ENCODE assay signal across 13 cellular contexts in the genomic region with DNA sequence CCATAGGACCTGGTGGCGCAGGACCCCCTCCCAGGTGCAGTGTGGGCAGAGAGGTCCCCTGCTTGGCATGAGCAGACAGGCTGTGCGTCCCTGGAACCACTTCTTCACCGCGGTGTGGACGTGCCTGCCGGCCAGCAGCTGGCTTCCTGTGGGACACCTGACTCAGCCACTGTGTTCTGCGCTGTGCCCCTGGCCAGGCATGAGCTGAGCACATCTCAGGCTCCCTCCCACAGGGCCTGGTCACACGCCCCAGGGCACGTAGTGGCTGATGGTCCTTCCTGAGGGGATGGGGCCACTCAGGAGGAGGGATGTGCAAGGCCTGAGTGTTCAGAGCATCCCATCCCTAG. TPM values are rescaled to one million over a fixed set of nuclear protein-coding genes. Genes with fewer than 3 reads are reported as not detected.
DNase-seq lines count a peak whose midpoint lies in the region; ATAC-seq and TF ChIP-seq lines count a peak whose summit lies in the region.
"Had no signal": no experiment of that assay in that cellular context is flagged by ENCODE, and none has a peak within 500 bp of the region (broad histone marks: within the 10 kb centered on the region; RNA-seq: fewer than 3 reads in every experiment).

No MANE protein-coding gene starts in this region.

- no peaks in the 10 kb centered on the region for H4K20me1 ChIP-seq in GM23248 (ENCODE audit: insufficient read depth)

- H3K4me1 ChIP-seq in GM23248 (ENCODE audit: insufficient read depth) (peaks cover 45% of the 10 kb centered on the region), right cardiac atrium (ENCODE audit: control insufficient read depth, insufficient read depth, low read length) (peaks cover 39% of the 10 kb centered on the region)

- no peak overlapping the region for H3K4me3 ChIP-seq in GM23248
- H3K4me3 ChIP-seq in right cardiac atrium (ENCODE audit: low read length) = no peak overlapping the region
- no peak overlapping the region for H3K4me3 ChIP-seq in skin epidermis

- H3K27ac ChIP-seq in GM23248 = peak overlapping the region; percentile 86
- H3K27ac ChIP-seq in right cardiac atrium (ENCODE audit: low read length) = peak overlapping the region; percentile 89
- H3K27ac ChIP-seq in skin epidermis = peak overlapping the region in 18 of 21 experiments; percentile 2 to 89 (median 68)

- TF ChIP-seq CTCF in MCF 10A (IDR thresholded peaks at IDR 0.05; ENCODE audit: unreplicated experiment) = no peak

- peak; percentile 7 to 44 for ATAC-seq in right cardiac atrium
- no peak for ATAC-seq in T-cell (replicated peaks in 1 of 4)

- no peaks in the 10 kb centered on the region for H3K27me3 ChIP-seq in GM23248 (replicated peaks; ENCODE audit: insufficient read depth)
- H3K27me3 ChIP-seq in right cardiac atrium (ENCODE audit: control insufficient read depth, insufficient read depth) = no peaks in the 10 kb centered on the region

- H3K27ac Mint-ChIP-seq in MCF 10A (ENCODE audit: low read depth, unreplicated experiment) = peak overlapping the region; percentile 81
- H3K27ac Mint-ChIP-seq in T-cell = no peak overlapping the region
- H3K27ac Mint-ChIP-seq: CD4-positive, alpha-beta T cell had no signal

- H3K36me3 Mint-ChIP-seq in MCF 10A (ENCODE audit: insufficient read depth, unreplicated experiment) = peaks cover 6% of the 10 kb centered on the region
- H3K36me3 Mint-ChIP-seq in T-cell = no peaks in the 10 kb centered on the region
- H3K36me3 Mint-ChIP-seq: mesothelial cell of epicardium had no signal

- no peak for DNase-seq in GM23248
- DNase-seq in MCF 10A (ENCODE audit: unreplicated experiment) = peak; percentile 53
- DNase-seq in right cardiac atrium = peak; percentile 65 to 80 (median 75)
- DNase-seq in NCI-H446 treated with DMSO at 0.1 percent for 48 hours (lab: John Stamatoyannopoulos, UW) = no peak
- DNase-seq in T-cell = no peak
- no peak for DNase-seq in SKM-1 treated with dmso at 0.1 percent for 144 hours (lab: John Stamatoyannopoulos, UW; ENCODE audit: unreplicated experiment)
- DNase-seq in NCI-H2196 (lab: John Stamatoyannopoulos, UW; ENCODE audit: unreplicated experiment) = no peak
- DNase-seq: activated T-cell treated with anti-CD3 and anti-CD28 coated beads, Interleukin-2, amount 50 U/mL, for 48 hours; NCI-H510A treated with DMSO at 0.1 percent for 48 hours; stimulated activated CD4-positive, alpha-beta T cell treated with anti-CD3 and anti-CD28 coated beads, Interleukin-4, amount 100 ng/mL, for 1 hour had no signal

- POLR2A ChIA-PET in MCF 10A (lab: Yijun Ruan, JAX) (no interaction called here), T-cell (lab: Charles Lee) (no interaction called here)

- peak overlapping the region; percentile 65 for H3K9ac ChIP-seq in GM23248

- H3K4me2 ChIP-seq in GM23248 (ENCODE audit: unreplicated experiment) = no peak overlapping the region

- peaks cover 32% of the 10 kb centered on the region for H3K4me1 Mint-ChIP-seq in MCF 10A (ENCODE audit: insufficient read depth, unreplicated experiment)
- H3K4me1 Mint-ChIP-seq in T-cell = peaks cover 0 to 3% (median 0%) of the 10 kb centered on the region in 3 donors

- H3K9me3 Mint-ChIP-seq in MCF 10A (ENCODE audit: unreplicated experiment) (no peaks in the 10 kb centered on the region), T-cell (no peaks in the 10 kb centered on the region)
- H3K9me3 Mint-ChIP-seq: CD4-positive, alpha-beta T cell; mesothelial cell of epicardium had no signal

- no TSS peak for BruUV-seq in MCF 10A (replicated peaks; lab: Mats Ljungman, UMichigan)

- intact Hi-C loops in MCF 10A (cut with micrococcal nuclease) = no loop called here
- intact Hi-C loops in right cardiac atrium (cut with DNase I) = no loop called here

- H3F3A ChIP-seq in GM23248 (ENCODE audit: insufficient read depth) = peaks cover 18% of the 10 kb centered on the region; the same call in 1 of the 2 replicates

- no peaks in the 10 kb centered on the region for H3K79me2 ChIP-seq in GM23248 (ENCODE audit: insufficient read depth)

- H3K9me2 ChIP-seq in GM23248 (ENCODE audit: insufficient read depth) = no peaks in the 10 kb centered on the region

- peak overlapping the region; percentile 86; the same call in 1 of the 2 replicates for H2AFZ ChIP-seq in GM23248

- H3K9me3 ChIP-seq in GM23248 (ENCODE audit: low read depth) = no peaks in the 10 kb centered on the region
- no peaks in the 10 kb centered on the region for H3K9me3 ChIP-seq in right cardiac atrium (ENCODE audit: control insufficient read depth, low read length)

- no peaks in the 10 kb centered on the region for H3K36me3 ChIP-seq in GM23248 (ENCODE audit: low read depth)

- H3K27me3 Mint-ChIP-seq in MCF 10A (ENCODE audit: insufficient read depth, unreplicated experiment) = no peaks in the 10 kb centered on the region
- H3K27me3 Mint-ChIP-seq in T-cell = no peaks in the 10 kb centered on the region
- H3K27me3 Mint-ChIP-seq: CD4-positive, alpha-beta T cell had no signal

- WGBS in GM23248 (ENCODE audit: low coverage in 1 of 2, low lambda C conversion rate in 2 of 2, missing lambda C conversion rate in 2 of 2), 2 experiments = 95 to 98% methylated on average over 8 to 9 of the region's 9 CpGs
- 46% methylated on average over 9 of the region's 9 CpGs for WGBS in right cardiac atrium

- no peak overlapping the region for H3K4me3 Mint-ChIP-seq in MCF 10A (ENCODE audit: unreplicated experiment)
- no peak overlapping the region for H3K4me3 Mint-ChIP-seq in T-cell
- H3K4me3 Mint-ChIP-seq: CD4-positive, alpha-beta T cell; mesothelial cell of epicardium had no signal

- CTCF ChIA-PET in MCF 10A (lab: Yijun Ruan, JAX) = interaction anchor here (0.8 kb wide), 1 partner anchor 13 kb away, joined by 4 read pairs; no protein-coding TSS in a partner anchor
- CTCF ChIA-PET in T-cell (lab: Charles Lee) = no interaction called here

- in situ Hi-C loops in GM23248 (cut with MboI) = loop anchor here (25.0 kb wide), 1 partner anchor 1320 kb away; no protein-coding TSS in a partner anchor

RNA-seq across cellular contexts. Expression of a gene that starts 3.5 kb away (rescaled TPM):
- total RNA-seq in GM23248 (2014; rRNA removed; shearing (Covaris generic)) = 7.0 and 10.1 TPM in 2 replicates
- polyA plus RNA-seq in GM23248 (2016; fragmentation: Nextera tagmentation; extraction: Ambion mirVana) = 10.2 and 13.8 TPM in 2 replicates
- 0.76 and 0.84 TPM in 2 replicates for total RNA-seq in MCF 10A (2022)
- 10 to 100 TPM; 18.8 to 43.8 (median 23.8) TPM for total RNA-seq in right cardiac atrium
- polyA plus RNA-seq in right cardiac atrium = 32.5 TPM
- total RNA-seq in T-cell = under 1 TPM in 3 of 5 donors, not detected in 2; 0.30 to 0.66 (median 0.35) TPM
- total RNA-seq: CD4-positive, alpha-beta T cell had no signal

RNA-seq across cellular contexts. Expression of a gene that starts 18.6 kb away (rescaled TPM):
- total RNA-seq in GM23248 (2014; rRNA removed; shearing (Covaris generic)) = 14.0 and 15.5 TPM in 2 replicates
- polyA plus RNA-seq in GM23248 (2016; fragmentation: Nextera tagmentation; extraction: Ambion mirVana) (16.7 and 17.3 TPM in 2 replicates), right cardiac atrium (14.8 TPM)
- total RNA-seq in MCF 10A (2022) (7.2 and 8.5 TPM in 2 replicates), right cardiac atrium (10 to 100 TPM; 15.4 to 20.7 (median 19.2) TPM), T-cell (10 to 100 TPM; 18.4 to 27.5 (median 21.1) TPM)

RNA-seq across cellular contexts. Expression of a gene that starts 22.5 kb away (rescaled TPM):
- 1.0 and 2.1 TPM in 2 replicates for total RNA-seq in GM23248 (2014; rRNA removed; shearing (Covaris generic))
- polyA plus RNA-seq in GM23248 (2016; fragmentation: Nextera tagmentation; extraction: Ambion mirVana) = 2.3 and 2.9 TPM in 2 replicates
- 0.22 TPM in 1 of 2 replicates, not detected in the other for total RNA-seq in MCF 10A (2022)
- total RNA-seq in right cardiac atrium = 10 to 100 TPM; 57.9 to 92.1 (median 76.3) TPM
- 45.4 TPM for polyA plus RNA-seq in right cardiac atrium
- 1 to 10 TPM in 4 of 5 donors, under 1 TPM in 1; 0.55 to 2.8 (median 1.7) TPM for total RNA-seq in T-cell

Comparison
In these comparisons a context has a peak if more than half of its experiments do, and no peak if none do; other contexts are left out.
1. DNase-seq: peak in MCF 10A (single experiment) and right cardiac atrium (3 of 3); none in GM23248 (single experiment), NCI-H446 treated with DMSO at 0.1 percent for 48 hours (single experiment), T-cell (0 of 34), SKM-1 treated with dmso at 0.1 percent for 144 hours (single experiment) and NCI-H2196 (single experiment).
2. ATAC-seq: peak in right cardiac atrium (2 of 2); none in T-cell (0 of 4).
3. RNA of a gene that starts 22.5 kb away (total RNA-seq): 57.9 to 92.1 TPM in right cardiac atrium; 1.0 to 2.1 TPM in GM23248, 0.55 to 2.8 TPM in T-cell and 0.22 TPM in MCF 10A; every median in the first group is over 10 times any median in the second.
4. Peak in every context shown above with its lines, with median percentiles within 50 percentile points of each other: H3K27ac ChIP-seq.